11 cellular contexts compared by ENCODE assay signal in genomic region chr6:75147512-75147911, GRCh38. TPM values are rescaled to one million over a fixed set of nuclear protein-coding genes. Genes with fewer than 3 reads are reported as not detected.
A peak's percentile ranks its signal among the peaks of the same experiment; 100 is the strongest.
DNase-seq lines count a peak whose midpoint lies in the region; ATAC-seq and TF ChIP-seq lines count a peak whose summit lies in the region.
"Had no signal": no experiment of that assay in that cellular context is flagged by ENCODE, and none has a peak within 500 bp of the region (broad histone marks: within the 10 kb centered on the region; RNA-seq: fewer than 3 reads in every experiment).

No MANE protein-coding gene starts in this region.

- no peak for TF ChIP-seq CTCF in GM10266 (IDR thresholded peaks at IDR 0.05; ENCODE audit: control insufficient read depth, insufficient read depth, low read depth, missing control alignments)

- DNase-seq in GM10266 (ENCODE audit: extremely low spot score) (peak; percentile 16), LHCN-M2 (ENCODE audit: low read depth) (peak; percentile 45), NCI-H1694 (lab: John Stamatoyannopoulos, UW) (no peak), HT-29 (ENCODE audit: low spot score) (no peak), NCI-H2227 treated with DMSO at 0.1 percent for 48 hours (lab: John Stamatoyannopoulos, UW) (no peak)
- DNase-seq: activated CD4-positive, alpha-beta T cell treated with anti-CD3 and anti-CD28 coated beads, Interleukin-2, amount 50 U/mL, for 4 hours; GOT3; NCI-H1417 treated with DMSO at 0.1 percent for 48 hours had no signal

- ATAC-seq in GM19351 (IDR thresholded peaks at IDR 0.05; ENCODE audit: unreplicated experiment) (peak; percentile 99), HG02852 (IDR thresholded peaks at IDR 0.05; ENCODE audit: unreplicated experiment) (peak; percentile 98), GM19463 (IDR thresholded peaks at IDR 0.05; ENCODE audit: unreplicated experiment) (no peak)

RNA-seq across cellular contexts. Expression of gene COL12A1, which starts 58.3 kb away (rescaled TPM):
- 29.0 and 31.5 TPM in 2 replicates for total RNA-seq in LHCN-M2 (2014; rRNA removed)
- polyA plus RNA-seq in LHCN-M2 (2012): 23.4 TPM
- 0.05 TPM in 1 of 2 replicates, not detected in the other for total RNA-seq in HT-29 (2014; rRNA removed; shearing (Covaris generic))

Comparison
In these comparisons a context has a peak if more than half of its experiments do, and no peak if none do; other contexts are left out.
1. DNase-seq: peak in GM10266 (single experiment) and LHCN-M2 (single experiment); none in NCI-H1694 (single experiment), HT-29 (single experiment) and NCI-H2227 treated with DMSO at 0.1 percent for 48 hours (single experiment).
2. RNA of gene COL12A1, which starts 58.3 kb away (total RNA-seq): 29.0 to 31.5 TPM in LHCN-M2; 0.05 TPM in HT-29; every median in the first group is over 10 times any median in the second.